24 cellular contexts compared by ENCODE assay signal in the genomic region with DNA sequence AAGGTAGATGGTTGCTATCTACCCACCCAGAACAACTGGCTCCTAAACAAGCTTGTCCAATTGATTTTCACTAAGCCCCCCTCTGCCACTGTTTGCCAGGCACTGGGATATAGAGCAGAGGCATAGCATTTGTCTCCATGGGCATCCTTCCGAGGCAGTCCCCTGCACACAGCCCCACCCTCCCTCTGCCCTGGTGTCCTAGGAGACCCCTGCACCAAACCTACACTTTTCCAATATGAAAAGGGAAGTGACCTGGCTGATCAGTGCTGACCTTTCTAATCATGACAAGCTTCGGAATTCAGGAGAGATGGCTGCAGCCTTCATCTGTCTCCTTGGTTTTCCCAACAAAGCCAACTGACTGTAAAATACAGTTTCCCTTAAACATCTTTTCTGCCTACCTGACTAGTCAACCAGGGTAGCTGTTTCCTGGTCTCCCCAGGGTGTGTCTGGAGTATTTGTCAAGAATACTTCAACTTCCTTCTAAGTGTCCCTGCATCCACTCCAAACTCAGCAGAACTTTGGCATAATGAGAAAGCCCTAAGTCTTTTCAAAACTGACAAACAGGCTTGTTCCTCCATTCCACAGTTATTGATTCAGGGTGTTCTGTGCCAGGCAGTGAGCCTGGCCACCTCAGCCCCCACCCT. TPM values are rescaled to one million over a fixed set of nuclear protein-coding genes. Genes with fewer than 3 reads are reported as not detected.
"Had no signal": no experiment of that assay in that cellular context is flagged by ENCODE, and none has a peak within 500 bp of the region (broad histone marks: within the 10 kb centered on the region; RNA-seq: fewer than 3 reads in every experiment).

No MANE protein-coding gene starts in this region.

- H3K27me3 ChIP-seq: ascending aorta, testis had no signal

- H3K36me3 ChIP-seq: ascending aorta, right lobe of liver, stomach had no signal

- H3K27ac ChIP-seq: ascending aorta, foreskin keratinocyte, parathyroid adenoma, right lobe of liver, stomach, testis had no signal

- H3K4me1 ChIP-seq: ascending aorta, parathyroid adenoma, right lobe of liver, testis had no signal

- H3K4me3 Mint-ChIP-seq: activated CD4-positive, alpha-beta T cell treated with anti-CD3 and anti-CD28 coated beads for 36 hours; naive thymus-derived CD4-positive, alpha-beta T cell; T-helper 2 cell treated with Interferon-gamma antibody and Interleukin-4, amounts not matched to agents 5 μg/mL and 100 μg/mL, for 36 hours; WTC11 had no signal

- H3K9me3 ChIP-seq: ascending aorta, right lobe of liver, SK-N-SH, testis had no signal

- H3K4me3 ChIP-seq: ascending aorta, right lobe of liver, stomach, testis had no signal

- H3K27ac Mint-ChIP-seq: activated CD4-positive, alpha-beta T cell treated with anti-CD3 and anti-CD28 coated beads for 36 hours; naive thymus-derived CD4-positive, alpha-beta T cell; T-helper 2 cell treated with Interferon-gamma antibody and Interleukin-4, amounts not matched to agents 5 μg/mL and 100 μg/mL, for 36 hours; WTC11 had no signal

- DNase-seq: activated CD4-positive, alpha-beta T cell treated with anti-CD3 and anti-CD28 coated beads for 36 hours; activated CD4-positive, alpha-beta T cell treated with anti-CD3 and anti-CD28 coated beads, Interleukin-2, amount 50 U/mL, for 48 hours; activated effector memory CD4-positive, alpha-beta T cell treated with Interleukin-2 at 50 U/mL for 16 hours; activated naive CD4-positive, alpha-beta T cell treated with anti-CD3 and anti-CD28 coated beads, Interleukin-2, amount 50 U/mL, for 16 hours; activated T-cell treated with anti-CD3 and anti-CD28 coated beads, Interleukin-2, amount 50 U/mL, for 48 hours; effector CD4-positive, alpha-beta T cell; left ventricle myocardium superior; mesenchymal stem cell; naive thymus-derived CD4-positive, alpha-beta T cell; SK-N-SH; small intestine; stimulated activated CD4-positive, alpha-beta T cell treated with anti-CD3 and anti-CD28 coated beads, Interleukin-15, amount 100 ng/mL, for 24 hours; stimulated activated CD4-positive, alpha-beta T cell treated with anti-CD3 and anti-CD28 coated beads, Interleukin-2, amount 100 ng/mL, for 48 hours; testis had no signal

- ATAC-seq: activated CD4-positive, alpha-beta T cell treated with anti-CD3 and anti-CD28 coated beads for 36 hours; left ventricle myocardium superior; naive thymus-derived CD4-positive, alpha-beta T cell; right lobe of liver; WTC11 had no signal

- H3K9me3 Mint-ChIP-seq: T-helper 2 cell treated with Interferon-gamma antibody and Interleukin-4, amounts not matched to agents 5 μg/mL and 100 μg/mL, for 36 hours; WTC11 had no signal

- H3K36me3 Mint-ChIP-seq: WTC11 had no signal

RNA-seq across cellular contexts. Expression of gene SLC18A3, which starts 7.6 kb away (rescaled TPM):
- total RNA-seq: activated CD4-positive, alpha-beta T cell treated with anti-CD3 and anti-CD28 coated beads for 36 hours; ascending aorta; fibroblast of lung; foreskin keratinocyte; kidney epithelial cell; left ventricle myocardium superior; naive thymus-derived CD4-positive, alpha-beta T cell; right lobe of liver; testis had no signal

RNA-seq across cellular contexts. Expression of gene CHAT, which starts 11.3 kb away (rescaled TPM):
- total RNA-seq: activated CD4-positive, alpha-beta T cell treated with anti-CD3 and anti-CD28 coated beads for 36 hours; ascending aorta; fibroblast of lung; foreskin keratinocyte; kidney epithelial cell; left ventricle myocardium superior; naive thymus-derived CD4-positive, alpha-beta T cell; right lobe of liver; urinary bladder; WTC11 had no signal
